Comparison of ENCODE assay signal across 8 cellular contexts in the genomic region with DNA sequence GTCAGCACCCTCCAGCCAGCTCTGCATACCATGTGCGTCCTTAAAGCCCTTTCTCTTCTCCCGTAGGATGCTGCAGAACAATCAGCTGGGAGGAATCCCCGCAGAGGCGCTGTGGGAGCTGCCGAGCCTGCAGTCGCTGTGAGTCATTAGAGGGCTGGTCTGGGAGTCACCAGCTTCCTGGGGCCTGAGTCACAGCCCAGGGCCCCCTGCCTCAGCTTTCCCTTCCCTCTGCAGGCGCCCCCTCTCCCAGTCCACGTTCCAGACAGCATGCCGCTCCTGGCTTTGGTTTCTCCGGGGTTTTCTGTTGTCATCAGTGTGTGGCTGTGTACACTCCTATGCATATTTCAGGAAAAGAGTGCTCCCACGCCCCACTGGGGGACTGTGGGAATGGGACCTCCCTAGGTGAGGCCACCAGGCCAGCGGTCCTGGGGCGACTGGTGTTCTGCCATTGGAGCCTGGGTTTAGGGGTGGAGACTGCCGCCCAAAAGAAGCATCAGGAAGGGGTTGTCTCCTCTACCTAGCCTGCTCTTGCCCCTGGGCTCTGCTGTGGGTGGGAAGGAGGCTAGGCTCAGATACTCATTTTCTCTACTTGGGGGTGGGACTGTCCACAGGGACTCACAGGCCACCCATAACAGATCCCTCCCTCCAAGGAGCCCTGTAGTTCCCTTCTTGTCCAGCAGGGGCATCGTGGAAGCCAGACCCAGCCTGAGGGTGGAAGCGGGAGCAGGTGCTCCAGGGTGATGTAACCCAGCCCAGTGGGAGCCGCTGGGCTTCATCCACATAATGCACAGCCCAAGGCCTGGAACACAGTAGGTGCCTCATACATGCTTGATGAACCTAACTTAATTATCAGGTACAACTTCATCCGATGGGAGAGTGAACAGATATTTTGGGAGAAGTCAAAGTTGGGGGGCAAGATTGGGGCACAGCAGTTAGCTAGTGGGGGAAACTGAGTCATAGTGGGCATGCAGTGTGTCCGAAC. TPM values are rescaled to one million over a fixed set of nuclear protein-coding genes. Genes with fewer than 3 reads are reported as not detected.
DNase-seq lines count a peak whose midpoint lies in the region; ATAC-seq, FAIRE-seq and TF ChIP-seq lines count a peak whose summit lies in the region.

No MANE protein-coding gene starts in this region.

- H2BK15ac ChIP-seq in mesendoderm (replicated peaks; ENCODE audit: low read depth): no peak overlapping the region

- peak overlapping the region; percentile 30 for H3K56ac ChIP-seq in mesendoderm (ENCODE audit: low read length)

- no peaks in the 10 kb centered on the region for H3K79me2 ChIP-seq in mesendoderm (ENCODE audit: control insufficient read depth, insufficient read depth, low read length)

- H2BK5ac ChIP-seq in mesendoderm (ENCODE audit: low read length): no peak overlapping the region

- DNase-seq in D721Med (ENCODE audit: insufficient read length, low spot score) (peak; percentile 98), NCI-H446 treated with DMSO at 0.1 percent for 48 hours (lab: John Stamatoyannopoulos, UW) (peak; percentile 24), dorsolateral prefrontal cortex (peak in 5 of 10 donors; percentile 13 to 59 (median 44)), mesendoderm (peak; percentile 95)
- DNase-seq in activated CD4-positive, alpha-beta T cell treated with anti-CD3 and anti-CD28 coated beads, Interleukin-2, amount 10 ng/mL, durations not matched to agents 7 days and 5 days: peak; percentile 69
- DNase-seq in stimulated activated CD8-positive, alpha-beta memory T cell treated with anti-CD3 and anti-CD28 coated beads, Interleukin-2, amount 100 ng/mL, for 1 hour (ENCODE audit: low read depth in 2 of 2): peak; percentile 19 to 41

- peaks cover 6% of the 10 kb centered on the region for H3K4me1 Mint-ChIP-seq in activated CD4-positive, alpha-beta T cell treated with anti-CD3 and anti-CD28 coated beads, Interleukin-2, amount 10 ng/mL, durations not matched to agents 7 days and 5 days

- H3K23ac ChIP-seq in mesendoderm (ENCODE audit: low read length): no peak overlapping the region

- H3K18ac ChIP-seq in mesendoderm (ENCODE audit: low read length): no peak overlapping the region

- H3K27me3 ChIP-seq in dorsolateral prefrontal cortex: peaks cover 0 to 8% (median 0%) of the 10 kb centered on the region in 45 donors
- no peaks in the 10 kb centered on the region for H3K27me3 ChIP-seq in mesendoderm (ENCODE audit: insufficient read depth, low read length, poor library complexity)

- no peaks in the 10 kb centered on the region for H3K36me3 Mint-ChIP-seq in activated CD4-positive, alpha-beta T cell treated with anti-CD3 and anti-CD28 coated beads, Interleukin-2, amount 10 ng/mL, durations not matched to agents 7 days and 5 days (ENCODE audit: low read depth)

- H4K8ac ChIP-seq in mesendoderm (ENCODE audit: low read depth, low read length): peak overlapping the region; percentile 89

- H3K27ac ChIP-seq in dorsolateral prefrontal cortex (no peak overlapping the region), mesendoderm (ENCODE audit: low read depth, low read length) (peak overlapping the region; percentile 6)

- H3K27me3 Mint-ChIP-seq in activated CD4-positive, alpha-beta T cell treated with anti-CD3 and anti-CD28 coated beads, Interleukin-2, amount 10 ng/mL, durations not matched to agents 7 days and 5 days: peaks cover 17% of the 10 kb centered on the region

- no peaks in the 10 kb centered on the region for H3K79me1 ChIP-seq in mesendoderm (ENCODE audit: low read length)

- H2AK5ac ChIP-seq in mesendoderm (ENCODE audit: low read length): no peak overlapping the region

- CTCF ChIA-PET in activated CD4-positive, alpha-beta T cell treated with anti-CD3 and anti-CD28 coated beads, Interleukin-2, amount 10 ng/mL, durations not matched to agents 7 days and 5 days (lab: Charles Lee): interaction anchor here (0.9 kb wide), 1 partner anchor 11 kb away, joined by 3 read pairs; no protein-coding TSS in a partner anchor

- no peak overlapping the region for H3K4me2 ChIP-seq in mesendoderm (ENCODE audit: low read length)

- TF ChIP-seq CTCF in D721Med (IDR thresholded peaks at IDR 0.05; ENCODE audit: insufficient read depth, missing control alignments) (peak; percentile 73), dorsolateral prefrontal cortex (IDR thresholded peaks at IDR 0.05 in 54 of 56, conservative IDR thresholded peaks at IDR 0.05 in 2 of 56; ENCODE audit: low read depth in 1 of 56, partially characterized antibody in 56 of 56) (peak in 55 of 56 donors; percentile 31 to 81 (median 61))

- POLR2A ChIA-PET in activated CD4-positive, alpha-beta T cell treated with anti-CD3 and anti-CD28 coated beads, Interleukin-2, amount 10 ng/mL, durations not matched to agents 7 days and 5 days (lab: Charles Lee): no interaction called here

- intact Hi-C loops in dorsolateral prefrontal cortex (cut with DNase I): no loop called here

- no CpG with 5 or more reads among the region's 19 CpGs for WGBS in mesendoderm (ENCODE audit: extremely low coverage, insufficient coverage, low lambda C conversion rate)

- peak; percentile 63 for FAIRE-seq in D721Med (lab: Jason Lieb, UNC)

- no peak overlapping the region for H2BK120ac ChIP-seq in mesendoderm (ENCODE audit: low read depth, low read length)

- H4K5ac ChIP-seq in mesendoderm (ENCODE audit: low read length): no peak overlapping the region

- H3K9ac ChIP-seq in mesendoderm (ENCODE audit: low read length): no peak overlapping the region

- H3K27ac Mint-ChIP-seq in activated CD4-positive, alpha-beta T cell treated with anti-CD3 and anti-CD28 coated beads, Interleukin-2, amount 10 ng/mL, durations not matched to agents 7 days and 5 days: no peak overlapping the region

- H3K4ac ChIP-seq in mesendoderm (ENCODE audit: low read depth, low read length): no peak overlapping the region

- no peak overlapping the region for H3K4me3 Mint-ChIP-seq in activated CD4-positive, alpha-beta T cell treated with anti-CD3 and anti-CD28 coated beads, Interleukin-2, amount 10 ng/mL, durations not matched to agents 7 days and 5 days

- H3K4me1 ChIP-seq in mesendoderm (ENCODE audit: control insufficient read depth, low read depth, low read length): peaks cover 2% of the 10 kb centered on the region

- H3K4me3 ChIP-seq in dorsolateral prefrontal cortex: peak overlapping the region in 1 of 59 donors; percentile 24
- no peak overlapping the region for H3K4me3 ChIP-seq in mesendoderm (ENCODE audit: low read length)

- no peaks in the 10 kb centered on the region for H3K9me3 Mint-ChIP-seq in activated CD4-positive, alpha-beta T cell treated with anti-CD3 and anti-CD28 coated beads, Interleukin-2, amount 10 ng/mL, durations not matched to agents 7 days and 5 days

- H3K36me3 ChIP-seq in mesendoderm (ENCODE audit: control insufficient read depth, insufficient read depth, low read length): no peaks in the 10 kb centered on the region

- ATAC-seq in HG02759 (IDR thresholded peaks at IDR 0.05; ENCODE audit: unreplicated experiment) (peak; percentile 55), HG03135 (IDR thresholded peaks at IDR 0.05; ENCODE audit: unreplicated experiment) (no peak)

RNA-seq across cellular contexts. Expression of a gene that starts 42.5 kb away (rescaled TPM):
- not detected for total RNA-seq in activated CD4-positive, alpha-beta T cell treated with anti-CD3 and anti-CD28 coated beads, Interleukin-2, amount 10 ng/mL, durations not matched to agents 7 days and 5 days
- 1 to 10 TPM in 26 of 120 experiments, under 1 TPM in 85, not detected in 9; 0.12 to 4.0 (median 0.62) TPM for total RNA-seq in dorsolateral prefrontal cortex
- 0.51 TPM for polyA plus RNA-seq in mesendoderm (2013, experiment 1 of 2)
- 0.57 TPM for polyA plus RNA-seq in mesendoderm (2013, experiment 2 of 2)
